In the genomic region with DNA sequence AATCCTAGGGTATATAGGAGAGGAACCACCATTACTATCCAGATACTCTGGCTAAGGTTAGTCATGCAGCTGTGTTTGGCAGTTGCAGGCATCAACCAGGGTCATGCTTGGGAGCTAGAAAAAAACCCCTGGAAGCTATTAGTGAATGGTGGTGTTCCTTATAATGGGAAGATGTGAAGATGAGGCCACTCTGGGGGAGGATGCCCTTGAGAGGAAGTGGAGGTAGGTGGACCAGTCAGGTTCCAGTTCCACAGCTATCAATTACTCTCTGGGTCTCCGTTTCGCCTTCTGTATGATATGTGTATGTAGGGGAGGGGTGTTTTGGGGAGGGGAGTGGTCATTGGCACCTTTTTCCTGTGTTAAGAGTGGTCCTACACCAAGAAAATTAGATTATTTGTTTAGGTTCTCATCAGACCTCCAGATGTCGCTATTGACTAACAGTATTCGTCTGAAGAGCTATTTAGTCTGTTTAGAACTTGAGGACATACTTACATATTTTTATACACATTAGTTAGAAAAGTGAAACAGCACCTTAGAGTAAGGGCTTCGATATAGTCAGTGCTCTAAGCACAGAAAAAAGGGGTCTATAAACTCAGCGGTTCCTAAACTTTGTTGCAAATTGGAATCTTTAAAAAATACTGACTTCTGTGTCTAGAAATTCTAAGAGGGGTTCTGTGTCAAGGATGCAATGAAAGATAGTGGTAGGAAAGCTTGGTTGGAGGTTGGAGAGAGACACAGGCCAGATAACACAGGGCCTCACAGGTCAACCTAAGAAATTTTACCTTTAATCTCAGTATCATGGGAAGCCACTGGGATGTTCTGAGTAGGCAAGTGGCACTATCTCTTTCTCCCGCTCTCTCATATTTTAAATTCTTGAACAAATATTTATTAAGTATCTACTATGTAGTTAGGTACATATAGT, we compare ENCODE assay signal across 8 cellular contexts. TPM values are rescaled to one million over a fixed set of nuclear protein-coding genes. Genes with fewer than 3 reads are reported as not detected.
A peak's percentile ranks its signal among the peaks of the same experiment; 100 is the strongest.
DNase-seq lines count a peak whose midpoint lies in the region; ATAC-seq, FAIRE-seq and TF ChIP-seq lines count a peak whose summit lies in the region.

No MANE protein-coding gene starts in this region.

- H3K9me3 Mint-ChIP-seq in activated CD8-positive, alpha-beta T cell treated with anti-CD3 and anti-CD28 coated beads for 36 hours: no peaks in the 10 kb centered on the region

- POLR2A ChIA-PET in activated CD8-positive, alpha-beta T cell treated with anti-CD3 and anti-CD28 coated beads for 36 hours (lab: Charles Lee): no interaction called here

- peaks cover 2% of the 10 kb centered on the region for H3K27me3 Mint-ChIP-seq in activated CD8-positive, alpha-beta T cell treated with anti-CD3 and anti-CD28 coated beads for 36 hours

- H3K9me3 ChIP-seq in heart left ventricle: no peaks in the 10 kb centered on the region

- peak; percentile 74 for DNase-seq in GM12865 (ENCODE audit: low read depth)
- DNase-seq in NCI-H2196 treated with DMSO at 0.1 percent for 48 hours (lab: John Stamatoyannopoulos, UW; ENCODE audit: unreplicated experiment): peak; percentile 56
- no peak for DNase-seq in activated CD8-positive, alpha-beta T cell treated with anti-CD3 and anti-CD28 coated beads for 36 hours
- DNase-seq in heart left ventricle: no peak
- DNase-seq in sciatic nerve (ENCODE audit: low spot score): no peak

- H3K36me3 ChIP-seq in heart left ventricle: no peaks in the 10 kb centered on the region

- no peak for TF ChIP-seq POLR2A in heart left ventricle (IDR thresholded peaks at IDR 0.05)

- no peaks in the 10 kb centered on the region for H3K27me3 ChIP-seq in heart left ventricle

- no peaks in the 10 kb centered on the region for H3K4me1 Mint-ChIP-seq in activated CD8-positive, alpha-beta T cell treated with anti-CD3 and anti-CD28 coated beads for 36 hours (ENCODE audit: low read depth)

- H3K4me3 Mint-ChIP-seq in activated CD8-positive, alpha-beta T cell treated with anti-CD3 and anti-CD28 coated beads for 36 hours: no peak overlapping the region

- CTCF ChIA-PET in activated CD8-positive, alpha-beta T cell treated with anti-CD3 and anti-CD28 coated beads for 36 hours (lab: Charles Lee): interaction anchor here (0.5 to 8.0 kb wide), 29 partner anchors 10 to 223 kb away, joined by 3 to 124 read pairs (median 4); partner anchors contain the start of genes GYG1 and HPS3

- intact Hi-C loops in activated CD8-positive, alpha-beta T cell treated with anti-CD3 and anti-CD28 coated beads for 36 hours (cut with micrococcal nuclease): loop anchor here (1.0 to 10.0 kb wide), 2 partner anchors 153 to 364 kb away; no protein-coding TSS in a partner anchor
- intact Hi-C loops in heart left ventricle (cut with DNase I) (loop anchor here (1.0 to 10.0 kb wide), 8 partner anchors 152 to 364 kb away; partner anchors contain the start of gene TM4SF18 (in 1 of the 10)), sciatic nerve (cut with DNase I) (no loop called here)

- H3K4me3 ChIP-seq in GM12865 (ENCODE audit: low read depth, low read length) (no peak overlapping the region), heart left ventricle (no peak overlapping the region)

- TF ChIP-seq CTCF in GM12865 (IDR thresholded peaks at IDR 0.05; ENCODE audit: insufficient read depth, low read depth, low read length, missing control alignments) (peak; percentile 46), heart left ventricle (IDR thresholded peaks at IDR 0.05) (peak; percentile 47 to 82 (median 66))
- TF ChIP-seq CTCF in activated CD8-positive, alpha-beta T cell treated with anti-CD3 and anti-CD28 coated beads for 36 hours (IDR thresholded peaks at IDR 0.05): peak; percentile 75

- FAIRE-seq in A204.1 (lab: Jason Lieb, UNC): peak; percentile 95

- 14 to 19% (median 17%) methylated on average over 7 of the region's 7 CpGs for WGBS in heart left ventricle, 4 donors

- H3K36me3 Mint-ChIP-seq in activated CD8-positive, alpha-beta T cell treated with anti-CD3 and anti-CD28 coated beads for 36 hours (ENCODE audit: low read depth): no peaks in the 10 kb centered on the region

- no peak overlapping the region for H3K27ac Mint-ChIP-seq in activated CD8-positive, alpha-beta T cell treated with anti-CD3 and anti-CD28 coated beads for 36 hours

- ATAC-seq in HG02981 (IDR thresholded peaks at IDR 0.05; ENCODE audit: unreplicated experiment): peak; percentile 73
- peak; percentile 89 for ATAC-seq in activated CD8-positive, alpha-beta T cell treated with anti-CD3 and anti-CD28 coated beads for 36 hours
- ATAC-seq in heart left ventricle: peak in 3 of 4 donors; percentile 53 to 82 (median 73)
- peak; percentile 88 for ATAC-seq in sciatic nerve
- no peak for ATAC-seq in HG03469 (IDR thresholded peaks at IDR 0.05; ENCODE audit: unreplicated experiment)

- H3K27ac ChIP-seq in heart left ventricle: no peak overlapping the region

- H3K4me1 ChIP-seq in heart left ventricle: peaks cover 0 to 4% (median 0%) of the 10 kb centered on the region in 12 donors

RNA-seq across cellular contexts. Expression of gene HPS3, which starts 9.1 kb away (rescaled TPM):
- total RNA-seq in activated CD8-positive, alpha-beta T cell treated with anti-CD3 and anti-CD28 coated beads for 36 hours: 10 to 100 TPM; 16.4 to 18.2 TPM
- 10 to 100 TPM in 2 of 9 donors, 1 to 10 TPM in 7; 4.4 to 15.6 (median 6.3) TPM for total RNA-seq in heart left ventricle
- 1 to 10 TPM; 3.0 to 5.4 TPM for polyA plus RNA-seq in heart left ventricle
- total RNA-seq in sciatic nerve: 27.4 TPM

RNA-seq across cellular contexts. Expression of gene HLTF, which starts 34.0 kb away (rescaled TPM):
- 10 to 100 TPM; 20.7 to 23.8 TPM for total RNA-seq in activated CD8-positive, alpha-beta T cell treated with anti-CD3 and anti-CD28 coated beads for 36 hours
- total RNA-seq in heart left ventricle (10 to 100 TPM; 12.3 to 39.4 (median 22.0) TPM), sciatic nerve (33.6 TPM)
- polyA plus RNA-seq in heart left ventricle: 1 to 10 TPM; 4.0 to 9.1 TPM

Comparison
In these comparisons a context has a peak if more than half of its experiments do, and no peak if none do; other contexts are left out.
1. DNase-seq: peak in GM12865 (single experiment) and NCI-H2196 treated with DMSO at 0.1 percent for 48 hours (single experiment); none in activated CD8-positive, alpha-beta T cell treated with anti-CD3 and anti-CD28 coated beads for 36 hours (single experiment), heart left ventricle (0 of 5) and sciatic nerve (single experiment).
2. Peak in every context shown above with its lines, with median percentiles within 50 percentile points of each other: CTCF ChIP-seq.